In genomic region chr3:49411968-49412631, GRCh38 we compare ENCODE assay signal across 8 cellular contexts. TPM values are rescaled to one million over a fixed set of nuclear protein-coding genes. Genes with fewer than 3 reads are reported as not detected.
DNase-seq lines count a peak whose midpoint lies in the region; ATAC-seq, FAIRE-seq and TF ChIP-seq lines count a peak whose summit lies in the region.

TSS of gene RHOA (minus strand) at chr3:49411976. CDS start at chr3:49375589, 36,387 bp downstream.
TSS of gene TCTA (plus strand) at chr3:49412423. CDS start at chr3:49412427, 4 bp downstream.

- peaks cover 2% of the 10 kb centered on the region for H3K27me3 Mint-ChIP-seq in activated naive CD8-positive, alpha-beta T cell treated with anti-CD3 and anti-CD28 coated beads, Interleukin-2, amount 50 U/mL, for 24 hours

- peaks cover 77% of the 10 kb centered on the region for H3K4me1 Mint-ChIP-seq in activated naive CD8-positive, alpha-beta T cell treated with anti-CD3 and anti-CD28 coated beads, Interleukin-2, amount 50 U/mL, for 24 hours

- H3K9me3 ChIP-seq in pancreas (no peaks in the 10 kb centered on the region), tibial artery (no peaks in the 10 kb centered on the region)

- H3K4me3 Mint-ChIP-seq in activated naive CD8-positive, alpha-beta T cell treated with anti-CD3 and anti-CD28 coated beads, Interleukin-2, amount 50 U/mL, for 24 hours: peak within 1 kb of the TSS; percentile 96

- H3K4me3 ChIP-seq in GM12865 (ENCODE audit: low read depth, low read length) (peak within 1 kb of the TSS; percentile 90), pancreas (peak within 1 kb of the TSS; percentile 81 to 97 (median 86)), tibial artery (peak within 1 kb of the TSS; percentile 85 to 90)

- peak within 1 kb of the TSS; percentile 97 for H3K27ac Mint-ChIP-seq in activated naive CD8-positive, alpha-beta T cell treated with anti-CD3 and anti-CD28 coated beads, Interleukin-2, amount 50 U/mL, for 24 hours

- intact Hi-C loops in Right ventricle myocardium superior (cut with DNase I) (loop anchor here (5.0 kb wide), 1 partner anchor 55 kb away; the partner anchor contains the start of gene GPX1), pancreas (cut with DNase I) (no loop called here), tibial artery (cut with DNase I; ENCODE audit: low total_unique reads) (no loop called here)

- ATAC-seq in HG02763 (IDR thresholded peaks at IDR 0.05; ENCODE audit: unreplicated experiment): peak; percentile 76
- ATAC-seq in activated naive CD8-positive, alpha-beta T cell treated with anti-CD3 and anti-CD28 coated beads, Interleukin-2, amount 50 U/mL, for 24 hours: peak; percentile 82
- ATAC-seq in Right ventricle myocardium superior (ENCODE audit: poor library complexity): peak; percentile 93
- peak; percentile 89 to 95 (median 92) for ATAC-seq in pancreas

- no peaks in the 10 kb centered on the region for H3K9me3 Mint-ChIP-seq in activated naive CD8-positive, alpha-beta T cell treated with anti-CD3 and anti-CD28 coated beads, Interleukin-2, amount 50 U/mL, for 24 hours

- TF ChIP-seq CTCF in GM12865 (IDR thresholded peaks at IDR 0.05; ENCODE audit: insufficient read depth, low read depth, low read length, missing control alignments) (no peak), pancreas (IDR thresholded peaks at IDR 0.05) (no peak), tibial artery (IDR thresholded peaks at IDR 0.05) (no peak)

- H3K36me3 ChIP-seq in pancreas (peaks cover 0 to 2% (median 0%) of the 10 kb centered on the region in 3 donors), tibial artery (peaks cover 4 to 27% (median 6%) of the 10 kb centered on the region in 3 donors)

- H3K27me3 ChIP-seq in pancreas (no peaks in the 10 kb centered on the region), tibial artery (no peaks in the 10 kb centered on the region)

- peaks cover 30% of the 10 kb centered on the region for H3K36me3 Mint-ChIP-seq in activated naive CD8-positive, alpha-beta T cell treated with anti-CD3 and anti-CD28 coated beads, Interleukin-2, amount 50 U/mL, for 24 hours (ENCODE audit: low read depth)

- DNase-seq in GM12865 (ENCODE audit: low read depth) (peak; percentile 100), NCI-H1417 treated with DMSO at 0.1 percent for 48 hours (lab: John Stamatoyannopoulos, UW) (peak; percentile 86), SW480 (ENCODE audit: low spot score) (peak; percentile 100), Right ventricle myocardium superior (peak; percentile 100), pancreas (peak; percentile 99 to 100 (median 99)), tibial artery (peak; percentile 100)
- peak; percentile 99 for DNase-seq in activated naive CD8-positive, alpha-beta T cell treated with anti-CD3 and anti-CD28 coated beads, Interleukin-2, amount 50 U/mL, for 24 hours

- 0% methylated on average over 54 to 62 of the region's 62 CpGs for WGBS in pancreas, 2 donors

- H3K27ac ChIP-seq in pancreas (peak within 1 kb of the TSS; percentile 82 to 91 (median 87)), tibial artery (peak within 1 kb of the TSS; percentile 98 to 99)

- H3K4me1 ChIP-seq in pancreas (peaks cover 12 to 23% (median 13%) of the 10 kb centered on the region in 3 donors), tibial artery (peaks cover 0 to 67% (median 46%) of the 10 kb centered on the region in 4 donors)

- FAIRE-seq in pancreas (lab: Jason Lieb, UNC): peak; percentile 91

RNA-seq across cellular contexts. Expression of gene RHOA, which starts in this region (rescaled TPM):
- total RNA-seq in Right ventricle myocardium superior (255 TPM), pancreas (100 to 1,000 TPM; 124 to 209 (median 145) TPM)
- polyA plus RNA-seq in pancreas: 100 to 1,000 TPM in 1 of 2 donors, 10 to 100 TPM in 1; 77.8 to 143 TPM

RNA-seq across cellular contexts. Expression of gene TCTA, which starts in this region (rescaled TPM):
- total RNA-seq in Right ventricle myocardium superior: 13.4 TPM
- 10 to 100 TPM in 5 of 6 donors, 1 to 10 TPM in 1; 8.5 to 14.8 (median 13.8) TPM for total RNA-seq in pancreas
- 10 to 100 TPM; 13.8 to 33.1 TPM for polyA plus RNA-seq in pancreas

Comparison
In these comparisons a context has a peak if more than half of its experiments do, and no peak if none do; other contexts are left out.
1. Peak in every context shown above with its lines: DNase-seq, ATAC-seq, H3K4me3 ChIP-seq and H3K27ac ChIP-seq.